8 cellular contexts compared by ENCODE assay signal in genomic region chr15:30626194-30626565, GRCh38. TPM values are rescaled to one million over a fixed set of nuclear protein-coding genes. Genes with fewer than 3 reads are reported as not detected.
A peak's percentile ranks its signal among the peaks of the same experiment; 100 is the strongest.
DNase-seq lines count a peak whose midpoint lies in the region; ATAC-seq and TF ChIP-seq lines count a peak whose summit lies in the region.
"Not testable (repeated sequence)": the region's sequence is repeated elsewhere in the genome, so short reads cannot be mapped to it uniquely, and the experiment has no call there.

No MANE protein-coding gene starts in this region.

- WGBS in endodermal cell (ENCODE audit: insufficient coverage in 1 of 2, insufficient read length in 1 of 2), 2 experiments: 0% methylated on average over 3 to 6 of the region's 22 CpGs

- BruUV-seq in PC-3 (replicated peaks; lab: Mats Ljungman, UMichigan): not testable (repeated sequence)

- H3K36me3 ChIP-seq in PC-3 (ENCODE audit: low read depth, low read length); endodermal cell (ENCODE audit: control insufficient read depth, insufficient read depth, low read length); vagina: not testable (repeated sequence)

- H3K4me1 Mint-ChIP-seq in activated T-helper 1 cell treated with anti-CD3 and anti-CD28 coated beads, Interleukin-12 subunit alpha, Interleukin-12 subunit beta, Interleukin-2, Interleukin-4 antibody, amounts not matched to agents 30 ng/mL and 10 ng/mL and 1 ng/mL, durations not matched to agents 14 hours and 24 hours and 36 hours (ENCODE audit: low read depth): peaks cover 19% of the 10 kb centered on the region
- not testable (repeated sequence) for H3K4me1 Mint-ChIP-seq in endodermal cell

- not testable (repeated sequence) for TF ChIP-seq CTCF in GM12865 (IDR thresholded peaks at IDR 0.05; ENCODE audit: insufficient read depth, low read depth, low read length, missing control alignments); PC-3 (conservative IDR thresholded peaks at IDR 0.05; ENCODE audit: low read depth, low read length); endodermal cell (conservative IDR thresholded peaks at IDR 0.05); vagina (IDR thresholded peaks at IDR 0.05)

- not testable (repeated sequence) for H3K9me2 ChIP-seq in PC-3 (replicated peaks; ENCODE audit: low read length)

- H2AFZ ChIP-seq in PC-3 (ENCODE audit: low read length): peak overlapping the region; percentile 99

- not testable (repeated sequence) for H3K9me3 ChIP-seq in PC-3 (ENCODE audit: low read length); endodermal cell (ENCODE audit: control insufficient read depth, low read length); vagina

- intact Hi-C loops in PC-3 (cut with micrococcal nuclease): loop anchor here (5.0 kb wide), 1 partner anchor 701 kb away; the partner anchor contains the start of gene KLF13
- intact Hi-C loops in activated T-helper 1 cell treated with anti-CD3 and anti-CD28 coated beads, Interleukin-12 subunit alpha, Interleukin-12 subunit beta, Interleukin-2, Interleukin-4 antibody, amounts not matched to agents 30 ng/mL and 10 ng/mL and 1 ng/mL, durations not matched to agents 14 hours and 24 hours and 36 hours (cut with micrococcal nuclease); vagina (cut with DNase I): not testable (repeated sequence)

- peak; percentile 27 for DNase-seq in GM12865 (ENCODE audit: low read depth)
- not testable (repeated sequence) for DNase-seq in PC-3; activated T-helper 1 cell treated with anti-CD3 and anti-CD28 coated beads, Interleukin-12 subunit alpha, Interleukin-12 subunit beta, Interleukin-2, Interleukin-4 antibody, amounts not matched to agents 30 ng/mL and 10 ng/mL and 1 ng/mL, durations not matched to agents 14 hours and 24 hours and 36 hours (ENCODE audit: low spot score); vagina (ENCODE audit: extremely low spot score in 2 of 2)
- DNase-seq in endodermal cell: peak; percentile 66
- DNase-seq in kidney tubule cell (ENCODE audit: low spot score): peak; percentile 7
- DNase-seq in pons (ENCODE audit: low spot score): peak; percentile 24

- not testable (repeated sequence) for H3K36me3 Mint-ChIP-seq in activated T-helper 1 cell treated with anti-CD3 and anti-CD28 coated beads, Interleukin-12 subunit alpha, Interleukin-12 subunit beta, Interleukin-2, Interleukin-4 antibody, amounts not matched to agents 30 ng/mL and 10 ng/mL and 1 ng/mL, durations not matched to agents 14 hours and 24 hours and 36 hours (ENCODE audit: low read depth); endodermal cell (ENCODE audit: low read depth)

- not testable (repeated sequence) for H3K4me1 ChIP-seq in PC-3 (ENCODE audit: insufficient read depth, low read length); endodermal cell (ENCODE audit: control insufficient read depth, insufficient read depth, low read length); vagina

- peaks cover 50% of the 10 kb centered on the region for H3K79me2 ChIP-seq in PC-3 (ENCODE audit: low read length)

- not testable (repeated sequence) for H4K20me1 ChIP-seq in PC-3 (ENCODE audit: low read length)

- not testable (repeated sequence) for H3F3A ChIP-seq in PC-3 (ENCODE audit: low read length, unreplicated experiment)

- H3K9ac ChIP-seq in PC-3 (ENCODE audit: low read length) (peak overlapping the region; percentile 93), endodermal cell (ENCODE audit: extremely low read depth, low read length, poor library complexity, severe bottlenecking) (peak overlapping the region; percentile 56)

- H3K4me2 ChIP-seq in PC-3 (ENCODE audit: low read length): peak overlapping the region; percentile 91

- not testable (repeated sequence) for H3K27me3 ChIP-seq in PC-3 (ENCODE audit: low read length); endodermal cell (ENCODE audit: control insufficient read depth, insufficient read depth, low read length, poor library complexity, severe bottlenecking); vagina

- not testable (repeated sequence) for H3K9me3 Mint-ChIP-seq in activated T-helper 1 cell treated with anti-CD3 and anti-CD28 coated beads, Interleukin-12 subunit alpha, Interleukin-12 subunit beta, Interleukin-2, Interleukin-4 antibody, amounts not matched to agents 30 ng/mL and 10 ng/mL and 1 ng/mL, durations not matched to agents 14 hours and 24 hours and 36 hours; endodermal cell

- H3K27ac Mint-ChIP-seq in activated T-helper 1 cell treated with anti-CD3 and anti-CD28 coated beads, Interleukin-12 subunit alpha, Interleukin-12 subunit beta, Interleukin-2, Interleukin-4 antibody, amounts not matched to agents 30 ng/mL and 10 ng/mL and 1 ng/mL, durations not matched to agents 14 hours and 24 hours and 36 hours: peak overlapping the region; percentile 96
- H3K27ac Mint-ChIP-seq in endodermal cell: peak overlapping the region; percentile 94

- H3K4me3 ChIP-seq in GM12865 (ENCODE audit: low read depth, low read length) (peak overlapping the region; percentile 58), PC-3 (ENCODE audit: low read length) (peak overlapping the region; percentile 91), endodermal cell (ENCODE audit: low read length) (peak overlapping the region; percentile 91), vagina (peak overlapping the region; percentile 50 to 60)

- not testable (repeated sequence) for H3K27me3 Mint-ChIP-seq in activated T-helper 1 cell treated with anti-CD3 and anti-CD28 coated beads, Interleukin-12 subunit alpha, Interleukin-12 subunit beta, Interleukin-2, Interleukin-4 antibody, amounts not matched to agents 30 ng/mL and 10 ng/mL and 1 ng/mL, durations not matched to agents 14 hours and 24 hours and 36 hours (ENCODE audit: insufficient read depth); endodermal cell (ENCODE audit: insufficient read depth)

- not testable (repeated sequence) for TF ChIP-seq POLR2A in vagina (IDR thresholded peaks at IDR 0.05)

- peak overlapping the region; percentile 91 for H3K27ac ChIP-seq in PC-3 (ENCODE audit: low read length)
- H3K27ac ChIP-seq in endodermal cell (ENCODE audit: low read depth, low read length): not testable (repeated sequence)
- H3K27ac ChIP-seq in vagina: peak overlapping the region; percentile 85

- POLR2A ChIA-PET in PC-3 (lab: Charles Lee; ENCODE audit: unreplicated experiment): interaction anchor here (0.6 kb wide), 1 partner anchor 1989 kb away, joined by 3 read pairs; no protein-coding TSS in a partner anchor

- peak; percentile 1 for ATAC-seq in HG02610 (IDR thresholded peaks at IDR 0.05; ENCODE audit: unreplicated experiment)
- ATAC-seq in PC-3: not testable (repeated sequence)

- H3K4me3 Mint-ChIP-seq in activated T-helper 1 cell treated with anti-CD3 and anti-CD28 coated beads, Interleukin-12 subunit alpha, Interleukin-12 subunit beta, Interleukin-2, Interleukin-4 antibody, amounts not matched to agents 30 ng/mL and 10 ng/mL and 1 ng/mL, durations not matched to agents 14 hours and 24 hours and 36 hours: peak overlapping the region; percentile 98
- H3K4me3 Mint-ChIP-seq in endodermal cell: peak overlapping the region; percentile 92

- CTCF ChIA-PET in PC-3 (lab: Charles Lee): not testable (repeated sequence)

RNA-seq across cellular contexts. Expression of gene GOLGA8H, which starts 22.4 kb away (rescaled TPM):
- 0.84 and 1.0 TPM in 2 replicates for total RNA-seq in PC-3 (2014; rRNA removed)
- not detected in 2 replicates for total RNA-seq in activated T-helper 1 cell treated with anti-CD3 and anti-CD28 coated beads, Interleukin-12 subunit alpha, Interleukin-12 subunit beta, Interleukin-2, Interleukin-4 antibody, amounts not matched to agents 30 ng/mL and 10 ng/mL and 1 ng/mL, durations not matched to agents 14 hours and 24 hours and 36 hours
- total RNA-seq in endodermal cell: under 1 TPM; 0.31 to 0.57 TPM
- 0.68 TPM for polyA plus RNA-seq in endodermal cell (2013, experiment 1 of 2)
- 0.62 TPM for polyA plus RNA-seq in endodermal cell (2013, experiment 2 of 2)
- total RNA-seq in vagina: not detected
